ENCODE assay signal across 12 cellular contexts in genomic region chr6:112298021-112298745, GRCh38. TPM values are rescaled to one million over a fixed set of nuclear protein-coding genes. Genes with fewer than 3 reads are reported as not detected.
DNase-seq lines count a peak whose midpoint lies in the region; ATAC-seq and TF ChIP-seq lines count a peak whose summit lies in the region.
"Had no signal": no experiment of that assay in that cellular context is flagged by ENCODE, and none has a peak within 500 bp of the region (broad histone marks: within the 10 kb centered on the region; RNA-seq: fewer than 3 reads in every experiment).

No MANE protein-coding gene starts in this region.

- H3K27ac ChIP-seq in PC-3 (ENCODE audit: low read length), result peak overlapping the region; percentile 99
- H3K27ac ChIP-seq: C4-2B, lower lobe of right lung had no signal

- no peaks in the 10 kb centered on the region for H3K79me2 ChIP-seq in PC-3 (ENCODE audit: low read length)

- no peak for TF ChIP-seq CTCF in PC-3 (conservative IDR thresholded peaks at IDR 0.05; ENCODE audit: low read depth, low read length)
- TF ChIP-seq CTCF in fibroblast of mammary gland (conservative IDR thresholded peaks at IDR 0.05; ENCODE audit: control insufficient read depth, insufficient read depth, low read depth, low read length), result no peak

- peak overlapping the region; percentile 93 for H3K9ac ChIP-seq in PC-3 (ENCODE audit: low read length)

- no peaks in the 10 kb centered on the region for H3K36me3 ChIP-seq in PC-3 (ENCODE audit: low read depth, low read length)
- H3K36me3 ChIP-seq: lower lobe of right lung had no signal

- H4K20me1 ChIP-seq in PC-3 (ENCODE audit: low read length), result no peaks in the 10 kb centered on the region

- peak overlapping the region; percentile 82 for H3K4me2 ChIP-seq in PC-3 (ENCODE audit: low read length)

- no peaks in the 10 kb centered on the region for H3K27me3 ChIP-seq in PC-3 (ENCODE audit: low read length)

- no peaks in the 10 kb centered on the region for H3K9me3 ChIP-seq in PC-3 (ENCODE audit: low read length)
- H3K9me3 ChIP-seq: lower lobe of right lung had no signal

- TSS peak; percentile 87 for BruUV-seq in PC-3 (replicated peaks; lab: Mats Ljungman, UMichigan)

- H3K4me1 ChIP-seq in PC-3 (ENCODE audit: insufficient read depth, low read length), result peaks cover 48% of the 10 kb centered on the region
- H3K4me1 ChIP-seq: lower lobe of right lung had no signal

- peak; percentile 88 for DNase-seq in AG08395 (ENCODE audit: low spot score)
- DNase-seq in PC-3, result peak; percentile 73
- peak; percentile 97 for DNase-seq in fibroblast of mammary gland (ENCODE audit: low read depth)
- DNase-seq in non-pigmented ciliary epithelial cell (ENCODE audit: low read depth), result peak; percentile 89
- DNase-seq in UCSD-AML1 (lab: John Stamatoyannopoulos, UW; ENCODE audit: unreplicated experiment), result no peak
- no peak for DNase-seq in CD1c-positive myeloid dendritic cell (ENCODE audit: extremely low spot score)
- no peak for DNase-seq in NCI-H1105 (lab: John Stamatoyannopoulos, UW)
- DNase-seq: lower lobe of right lung, MM.1S had no signal

- H3F3A ChIP-seq in PC-3 (ENCODE audit: low read length, unreplicated experiment), result no peaks in the 10 kb centered on the region

- H3K4me3 ChIP-seq in PC-3 (ENCODE audit: low read length), result peak overlapping the region; percentile 58
- peak overlapping the region; percentile 8 for H3K4me3 ChIP-seq in fibroblast of mammary gland (ENCODE audit: control insufficient read depth, low read depth, low read length)
- H3K4me3 ChIP-seq: lower lobe of right lung had no signal

- intact Hi-C loops in PC-3 (cut with micrococcal nuclease), result loop anchor here (2.0 to 5.0 kb wide), 3 partner anchors 67 to 116 kb away; no protein-coding TSS in a partner anchor

- CTCF ChIA-PET in PC-3 (lab: Charles Lee), result interaction anchor here (1.0 kb wide), 2 partner anchors 13 to 118 kb away, joined by 3 read pairs; no protein-coding TSS in a partner anchor

- peak; percentile 54 for ATAC-seq in PC-3
- no peak for ATAC-seq in HG02571 (IDR thresholded peaks at IDR 0.05; ENCODE audit: unreplicated experiment)

- H2AFZ ChIP-seq in PC-3 (ENCODE audit: low read length), result no peak overlapping the region

- H3K9me2 ChIP-seq in PC-3 (replicated peaks; ENCODE audit: low read length), result no peaks in the 10 kb centered on the region

- POLR2A ChIA-PET in PC-3 (lab: Charles Lee; ENCODE audit: unreplicated experiment), result interaction anchor here (0.7 kb wide), 1 partner anchor 118 kb away, joined by 3 read pairs; no protein-coding TSS in a partner anchor

RNA-seq across cellular contexts. Expression of gene LAMA4, which starts 43.8 kb away (rescaled TPM):
- total RNA-seq in PC-3 (2014; rRNA removed), result 9.4 and 18.3 TPM in 2 replicates

RNA-seq across cellular contexts. Expression of gene RFPL4B, which starts 48.9 kb away (rescaled TPM):
- 0.04 and 0.12 TPM in 2 replicates for total RNA-seq in PC-3 (2014; rRNA removed)
- total RNA-seq: dermis microvascular lymphatic vessel endothelial cell, lower lobe of right lung had no signal

Comparison
In these comparisons a context has a peak if more than half of its experiments do, and no peak if none do; other contexts are left out.
1. DNase-seq: peak in AG08395 (single experiment), PC-3 (single experiment), fibroblast of mammary gland (single experiment) and non-pigmented ciliary epithelial cell (single experiment); none in UCSD-AML1 (single experiment), CD1c-positive myeloid dendritic cell (single experiment) and NCI-H1105 (single experiment).